Comparison of ENCODE assay signal across 10 cellular contexts in the genomic region with DNA sequence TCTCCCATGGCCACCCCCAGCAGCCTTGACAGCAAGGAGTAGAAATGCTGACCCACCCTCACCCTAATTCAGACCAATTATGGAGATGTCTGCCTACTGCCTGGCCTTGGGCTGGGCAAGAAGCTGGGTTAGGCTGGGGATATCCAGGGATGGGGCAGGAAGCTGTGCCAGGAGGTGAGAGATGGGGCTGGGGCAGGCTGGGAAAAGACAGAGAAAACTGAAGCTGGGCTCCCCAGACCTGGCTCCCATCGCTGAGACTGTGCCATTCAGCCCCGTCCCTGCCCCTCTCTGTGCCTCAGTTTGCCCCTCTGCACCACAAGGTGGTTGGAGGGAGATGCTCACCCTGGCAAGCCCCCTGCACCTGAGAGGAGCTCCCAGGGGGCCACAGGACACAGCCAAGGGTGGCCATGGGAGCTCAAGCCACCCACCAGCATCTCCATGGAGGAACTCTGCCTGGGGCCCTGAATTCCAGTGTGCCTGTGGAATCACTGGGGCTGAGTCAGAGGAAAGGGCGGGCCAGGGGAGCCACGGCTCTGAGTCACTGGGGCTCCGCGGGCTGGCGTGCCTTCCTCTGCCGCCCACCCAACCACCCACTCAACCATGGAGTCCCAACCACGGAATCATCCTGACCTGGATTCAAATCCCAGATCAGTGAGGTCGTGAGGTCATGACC. TPM values are rescaled to one million over a fixed set of nuclear protein-coding genes. Genes with fewer than 3 reads are reported as not detected.
DNase-seq lines count a peak whose midpoint lies in the region; ATAC-seq and TF ChIP-seq lines count a peak whose summit lies in the region.
"Had no signal": no experiment of that assay in that cellular context is flagged by ENCODE, and none has a peak within 500 bp of the region (broad histone marks: within the 10 kb centered on the region; RNA-seq: fewer than 3 reads in every experiment).

No MANE protein-coding gene starts in this region.

- peak overlapping the region; percentile 63 for H3K4me2 ChIP-seq in mammary epithelial cell (ENCODE audit: insufficient read depth, low read depth, low read length)

- no peak overlapping the region for H3K27ac Mint-ChIP-seq in naive thymus-derived CD4-positive, alpha-beta T cell
- no peak overlapping the region for H3K27ac Mint-ChIP-seq in T-cell
- H3K27ac Mint-ChIP-seq: activated T-helper 1 cell treated with anti-CD3 and anti-CD28 coated beads, Interleukin-12 subunit alpha, Interleukin-12 subunit beta, Interleukin-2, Interleukin-4 antibody, amounts not matched to agents 30 ng/mL and 10 ng/mL and 1 ng/mL, durations not matched to agents 14 hours and 24 hours and 36 hours had no signal

- H3K79me2 ChIP-seq in mammary epithelial cell (ENCODE audit: insufficient read depth, low read length) = no peaks in the 10 kb centered on the region

- BruUV-seq in mammary epithelial cell (replicated peaks; lab: Mats Ljungman, UMichigan) = no TSS peak

- no peaks in the 10 kb centered on the region for H3K9me3 ChIP-seq in mammary epithelial cell (replicated peaks; ENCODE audit: insufficient read depth, low read length)
- H3K9me3 ChIP-seq in naive thymus-derived CD4-positive, alpha-beta T cell (ENCODE audit: control insufficient read depth in 2 of 3, low read length in 3 of 3) = no peaks in the 10 kb centered on the region

- intact Hi-C loops in mammary epithelial cell (cut with micrococcal nuclease) = loop anchor here (1.0 to 5.0 kb wide), 2 partner anchors 37 to 93 kb away; a partner anchor contains a TSS
- intact Hi-C loops in naive thymus-derived CD4-positive, alpha-beta T cell (cut with micrococcal nuclease) = no loop called here

- H3K4me3 Mint-ChIP-seq in naive thymus-derived CD4-positive, alpha-beta T cell = no peak overlapping the region
- no peak overlapping the region for H3K4me3 Mint-ChIP-seq in T-cell
- H3K4me3 Mint-ChIP-seq: activated T-helper 1 cell treated with anti-CD3 and anti-CD28 coated beads, Interleukin-12 subunit alpha, Interleukin-12 subunit beta, Interleukin-2, Interleukin-4 antibody, amounts not matched to agents 30 ng/mL and 10 ng/mL and 1 ng/mL, durations not matched to agents 14 hours and 24 hours and 36 hours had no signal

- CTCF ChIA-PET in mammary epithelial cell (lab: Charles Lee; ENCODE audit: low non-redundant PET) = interaction anchor here (0.5 kb wide), 1 partner anchor 266 kb away, joined by 3 read pairs; no protein-coding TSS in a partner anchor
- CTCF ChIA-PET in naive thymus-derived CD4-positive, alpha-beta T cell (lab: Charles Lee) = no interaction called here
- CTCF ChIA-PET in T-cell (lab: Charles Lee) = no interaction called here

- ATAC-seq in naive thymus-derived CD4-positive, alpha-beta T cell = peak; percentile 36
- ATAC-seq in T-cell (replicated peaks in 1 of 4) (no peak), HG03095 (IDR thresholded peaks at IDR 0.05; ENCODE audit: unreplicated experiment) (no peak)

- WGBS in mammary epithelial cell (ENCODE audit: low coverage, missing lambda C conversion rate) = 6% methylated on average over 9 of the region's 10 CpGs

- peaks cover 32% of the 10 kb centered on the region for H3K4me1 ChIP-seq in mammary epithelial cell (ENCODE audit: insufficient read depth, low read length)
- no peaks in the 10 kb centered on the region for H3K4me1 ChIP-seq in naive thymus-derived CD4-positive, alpha-beta T cell (ENCODE audit: control insufficient read depth in 2 of 2, insufficient read depth in 2 of 2, low read length in 2 of 2)

- dilution Hi-C loops in mammary epithelial cell (cut with HindIII; ENCODE audit: low sequenced_read_pairs) = no loop called here

- DNase-seq in Daoy (ENCODE audit: low read depth) = peak; percentile 96
- DNase-seq in LHCN-M2 (ENCODE audit: low read depth) = peak; percentile 87
- peak; percentile 94 for DNase-seq in mammary epithelial cell
- peak in 1 of 9 donors; percentile 52 for DNase-seq in naive thymus-derived CD4-positive, alpha-beta T cell
- DNase-seq in T-cell = no peak
- no peak for DNase-seq in NCI-H2227 (lab: John Stamatoyannopoulos, UW; ENCODE audit: unreplicated experiment)
- no peak for DNase-seq in NCI-H524 (lab: John Stamatoyannopoulos, UW)
- DNase-seq: NCI-H526 treated with DMSO at 0.1 percent for 48 hours had no signal

- no peaks in the 10 kb centered on the region for H3K9me3 Mint-ChIP-seq in naive thymus-derived CD4-positive, alpha-beta T cell
- no peaks in the 10 kb centered on the region for H3K9me3 Mint-ChIP-seq in T-cell
- H3K9me3 Mint-ChIP-seq: activated T-helper 1 cell treated with anti-CD3 and anti-CD28 coated beads, Interleukin-12 subunit alpha, Interleukin-12 subunit beta, Interleukin-2, Interleukin-4 antibody, amounts not matched to agents 30 ng/mL and 10 ng/mL and 1 ng/mL, durations not matched to agents 14 hours and 24 hours and 36 hours had no signal

- TF ChIP-seq CTCF in mammary epithelial cell (conservative IDR thresholded peaks at IDR 0.05 in 1 of 2, IDR thresholded peaks at IDR 0.05 in 1 of 2; ENCODE audit: extremely low read depth in 1 of 2, insufficient read depth in 1 of 2, low read depth in 1 of 2, low read length in 2 of 2) = no peak

- peak overlapping the region; percentile 70 for H3K9ac ChIP-seq in mammary epithelial cell (ENCODE audit: insufficient read depth, low read length)

- H3K27me3 ChIP-seq in mammary epithelial cell (ENCODE audit: insufficient read depth, low read length) = no peaks in the 10 kb centered on the region
- H3K27me3 ChIP-seq in naive thymus-derived CD4-positive, alpha-beta T cell (ENCODE audit: control insufficient read depth in 2 of 2, insufficient read depth in 2 of 2, low read length in 2 of 2) = peaks cover 0 to 1% of the 10 kb centered on the region in 2 donors

- in situ Hi-C loops in mammary epithelial cell (cut with MboI; ENCODE audit: low sequenced_read_pairs in 2 of 2) = no loop called here

- H3K4me1 Mint-ChIP-seq in naive thymus-derived CD4-positive, alpha-beta T cell = peaks cover 8 to 12% (median 8%) of the 10 kb centered on the region in 7 donors
- H3K4me1 Mint-ChIP-seq in T-cell = peaks cover 7 to 9% (median 8%) of the 10 kb centered on the region in 3 donors

- H2AFZ ChIP-seq in mammary epithelial cell (ENCODE audit: low read depth, low read length) = peak overlapping the region; percentile 22

- no peaks in the 10 kb centered on the region for H3K36me3 ChIP-seq in mammary epithelial cell (ENCODE audit: insufficient read depth, low read length)
- H3K36me3 ChIP-seq in naive thymus-derived CD4-positive, alpha-beta T cell (ENCODE audit: control insufficient read depth in 2 of 3, insufficient read depth in 3 of 3, low read length in 3 of 3) = no peaks in the 10 kb centered on the region

- no peak overlapping the region for H3K4me3 ChIP-seq in mammary epithelial cell (replicated peaks in 1 of 3; ENCODE audit: insufficient read depth in 1 of 3, low read depth in 2 of 3, low read length in 3 of 3)
- no peak overlapping the region for H3K4me3 ChIP-seq in naive thymus-derived CD4-positive, alpha-beta T cell (ENCODE audit: low read length)

- POLR2A ChIA-PET in naive thymus-derived CD4-positive, alpha-beta T cell (lab: Charles Lee) = no interaction called here
- POLR2A ChIA-PET in T-cell (lab: Charles Lee) = no interaction called here

- H4K20me1 ChIP-seq in mammary epithelial cell (ENCODE audit: insufficient read depth, low read length) = no peaks in the 10 kb centered on the region

- peak overlapping the region; percentile 97 for H3K27ac ChIP-seq in mammary epithelial cell (ENCODE audit: insufficient read depth, low read depth, low read length)
- no peak overlapping the region for H3K27ac ChIP-seq in naive thymus-derived CD4-positive, alpha-beta T cell (ENCODE audit: low read depth, low read length)

- no peaks in the 10 kb centered on the region for H3K36me3 Mint-ChIP-seq in naive thymus-derived CD4-positive, alpha-beta T cell
- H3K36me3 Mint-ChIP-seq in T-cell = no peaks in the 10 kb centered on the region

- peaks cover 19 to 42% (median 27%) of the 10 kb centered on the region in 5 donors for H3K27me3 Mint-ChIP-seq in naive thymus-derived CD4-positive, alpha-beta T cell
- H3K27me3 Mint-ChIP-seq in T-cell = peaks cover 22 to 46% of the 10 kb centered on the region in 2 donors

RNA-seq across cellular contexts. Expression of a gene that starts 6.0 kb away (rescaled TPM):
- 24.0 and 25.9 TPM in 2 replicates for total RNA-seq in Daoy (2014; rRNA removed; shearing (Covaris generic))
- total RNA-seq in LHCN-M2 (2014; rRNA removed) (22.4 and 23.0 TPM in 2 replicates), mammary epithelial cell (100 to 1,000 TPM in 1 of 2 donors, 10 to 100 TPM in 1; 62.0 to 152 TPM), T-cell (under 1 TPM in 4 of 5 donors, not detected in 1; 0.44 to 0.79 (median 0.52) TPM)
- 10.6 TPM for polyA plus RNA-seq in LHCN-M2 (2012)
- polyA plus RNA-seq in mammary epithelial cell = 71.0 TPM
- polyA minus RNA-seq in mammary epithelial cell = 118 TPM
- total RNA-seq in naive thymus-derived CD4-positive, alpha-beta T cell = 1 to 10 TPM in 1 of 5 experiments, under 1 TPM in 3, not detected in 1; 0.13 to 1.0 (median 0.57) TPM
- polyA plus RNA-seq in naive thymus-derived CD4-positive, alpha-beta T cell = under 1 TPM in 1 of 2 donors, not detected in 1; 0.69 TPM
- total RNA-seq: activated T-helper 1 cell treated with anti-CD3 and anti-CD28 coated beads, Interleukin-12 subunit alpha, Interleukin-12 subunit beta, Interleukin-2, Interleukin-4 antibody, amounts not matched to agents 30 ng/mL and 10 ng/mL and 1 ng/mL, durations not matched to agents 14 hours and 24 hours and 36 hours had no signal

RNA-seq across cellular contexts. Expression of a gene that starts 35.1 kb away (rescaled TPM):
- total RNA-seq in Daoy (2014; rRNA removed; shearing (Covaris generic)) = 11.8 and 13.1 TPM in 2 replicates
- total RNA-seq in LHCN-M2 (2014; rRNA removed) = 49.0 and 52.9 TPM in 2 replicates
- polyA plus RNA-seq in LHCN-M2 (2012) = 98.5 TPM
- total RNA-seq in mammary epithelial cell = 10 to 100 TPM; 17.5 to 98.4 TPM
- 12.7 TPM for polyA plus RNA-seq in mammary epithelial cell
- 32.2 TPM for polyA minus RNA-seq in mammary epithelial cell
- 1 to 10 TPM in 1 of 5 experiments, under 1 TPM in 3, not detected in 1; 0.27 to 1.6 (median 0.62) TPM for total RNA-seq in naive thymus-derived CD4-positive, alpha-beta T cell
- not detected for polyA plus RNA-seq in naive thymus-derived CD4-positive, alpha-beta T cell
- total RNA-seq in T-cell = under 1 TPM in 3 of 5 donors, not detected in 2; 0.47 to 0.73 (median 0.62) TPM

RNA-seq across cellular contexts. Expression of a gene that starts 39.0 kb away (rescaled TPM):
- 2.4 and 3.0 TPM in 2 replicates for total RNA-seq in Daoy (2014; rRNA removed; shearing (Covaris generic))
- total RNA-seq in LHCN-M2 (2014; rRNA removed) (0.17 and 1.3 TPM in 2 replicates), mammary epithelial cell (10 to 100 TPM in 1 of 2 donors, 1 to 10 TPM in 1; 3.5 to 48.9 TPM), T-cell (100 to 1,000 TPM; 153 to 296 (median 268) TPM)
- 0.24 TPM for polyA plus RNA-seq in LHCN-M2 (2012)
- polyA plus RNA-seq in mammary epithelial cell = 6.0 TPM
- not detected for polyA minus RNA-seq in mammary epithelial cell
- total RNA-seq in naive thymus-derived CD4-positive, alpha-beta T cell = 100 to 1,000 TPM; 146 to 223 (median 203) TPM
- polyA plus RNA-seq in naive thymus-derived CD4-positive, alpha-beta T cell = 100 to 1,000 TPM; 350 to 449 TPM

RNA-seq across cellular contexts. Expression of a gene that starts 54.7 kb away (rescaled TPM):
- not detected in 2 replicates for total RNA-seq in Daoy (2014; rRNA removed; shearing (Covaris generic))
- total RNA-seq in LHCN-M2 (2014; rRNA removed) (not detected in 2 replicates), mammary epithelial cell (not detected), T-cell (1 to 10 TPM in 1 of 5 donors, under 1 TPM in 1, not detected in 3; 0.63 to 1.4 TPM)
- not detected for polyA plus RNA-seq in LHCN-M2 (2012)
- polyA plus RNA-seq in mammary epithelial cell = not detected
- not detected for polyA minus RNA-seq in mammary epithelial cell
- total RNA-seq in naive thymus-derived CD4-positive, alpha-beta T cell = 100 to 1,000 TPM in 1 of 5 experiments, 1 to 10 TPM in 1, not detected in 3; 6.4 to 123 TPM
- under 1 TPM in 1 of 2 donors, not detected in 1; 0.71 TPM for polyA plus RNA-seq in naive thymus-derived CD4-positive, alpha-beta T cell
- total RNA-seq: activated T-helper 1 cell treated with anti-CD3 and anti-CD28 coated beads, Interleukin-12 subunit alpha, Interleukin-12 subunit beta, Interleukin-2, Interleukin-4 antibody, amounts not matched to agents 30 ng/mL and 10 ng/mL and 1 ng/mL, durations not matched to agents 14 hours and 24 hours and 36 hours had no signal

Comparison
In these comparisons a context has a peak if more than half of its experiments do, and no peak if none do; other contexts are left out.
1. DNase-seq: peak in Daoy (single experiment), LHCN-M2 (single experiment) and mammary epithelial cell (single experiment); none in T-cell (0 of 34), NCI-H2227 (single experiment) and NCI-H524 (0 of 2).
2. RNA of a gene that starts 6.0 kb away (total RNA-seq): 62.0 to 152 TPM in mammary epithelial cell, 24.0 to 25.9 TPM in Daoy and 22.4 to 23.0 TPM in LHCN-M2; 0.44 to 0.79 TPM in T-cell and 0.13 to 1.0 TPM in naive thymus-derived CD4-positive, alpha-beta T cell; every median in the first group is over 10 times any median in the second.